ENCODE assay signal across 1 cellular context in the genomic region with DNA sequence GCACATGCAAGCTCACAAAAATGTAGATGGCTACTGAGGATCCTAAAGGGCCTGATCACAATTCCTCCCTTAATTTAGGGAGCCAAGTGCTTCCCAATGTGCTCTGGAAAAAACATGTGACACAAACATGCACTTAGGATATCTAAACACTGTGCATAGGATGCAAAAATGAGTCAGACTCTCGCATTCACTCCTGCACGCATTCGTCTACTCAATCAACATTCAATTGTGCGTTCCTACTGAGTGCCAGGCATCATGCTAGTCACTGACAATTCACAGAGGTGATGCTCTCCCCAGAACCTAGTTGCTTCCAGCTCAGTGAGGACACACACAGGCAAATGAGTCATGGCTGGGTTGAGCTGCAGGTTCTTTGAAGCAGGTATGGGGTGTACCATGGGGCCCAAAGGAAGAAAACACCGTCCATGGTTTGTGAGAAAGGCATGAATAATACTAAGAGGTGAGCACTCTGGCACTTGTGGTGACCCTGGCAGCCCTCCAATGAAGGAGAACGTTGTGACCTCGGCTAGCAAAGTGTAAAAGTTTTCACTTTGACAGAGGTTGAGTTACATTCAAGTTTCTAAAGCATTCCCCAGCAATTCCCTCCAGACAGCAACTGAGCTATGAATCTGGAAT.
TF ChIP-seq lines count a peak whose summit lies in the region.

No MANE protein-coding gene starts in this region.

TF ChIP-seq in HepG2, 621 proteins besides CTCF, POLR2A, EP300 and RAD21 (continued from another document):
- TF ChIP-seq, protein P1, sequence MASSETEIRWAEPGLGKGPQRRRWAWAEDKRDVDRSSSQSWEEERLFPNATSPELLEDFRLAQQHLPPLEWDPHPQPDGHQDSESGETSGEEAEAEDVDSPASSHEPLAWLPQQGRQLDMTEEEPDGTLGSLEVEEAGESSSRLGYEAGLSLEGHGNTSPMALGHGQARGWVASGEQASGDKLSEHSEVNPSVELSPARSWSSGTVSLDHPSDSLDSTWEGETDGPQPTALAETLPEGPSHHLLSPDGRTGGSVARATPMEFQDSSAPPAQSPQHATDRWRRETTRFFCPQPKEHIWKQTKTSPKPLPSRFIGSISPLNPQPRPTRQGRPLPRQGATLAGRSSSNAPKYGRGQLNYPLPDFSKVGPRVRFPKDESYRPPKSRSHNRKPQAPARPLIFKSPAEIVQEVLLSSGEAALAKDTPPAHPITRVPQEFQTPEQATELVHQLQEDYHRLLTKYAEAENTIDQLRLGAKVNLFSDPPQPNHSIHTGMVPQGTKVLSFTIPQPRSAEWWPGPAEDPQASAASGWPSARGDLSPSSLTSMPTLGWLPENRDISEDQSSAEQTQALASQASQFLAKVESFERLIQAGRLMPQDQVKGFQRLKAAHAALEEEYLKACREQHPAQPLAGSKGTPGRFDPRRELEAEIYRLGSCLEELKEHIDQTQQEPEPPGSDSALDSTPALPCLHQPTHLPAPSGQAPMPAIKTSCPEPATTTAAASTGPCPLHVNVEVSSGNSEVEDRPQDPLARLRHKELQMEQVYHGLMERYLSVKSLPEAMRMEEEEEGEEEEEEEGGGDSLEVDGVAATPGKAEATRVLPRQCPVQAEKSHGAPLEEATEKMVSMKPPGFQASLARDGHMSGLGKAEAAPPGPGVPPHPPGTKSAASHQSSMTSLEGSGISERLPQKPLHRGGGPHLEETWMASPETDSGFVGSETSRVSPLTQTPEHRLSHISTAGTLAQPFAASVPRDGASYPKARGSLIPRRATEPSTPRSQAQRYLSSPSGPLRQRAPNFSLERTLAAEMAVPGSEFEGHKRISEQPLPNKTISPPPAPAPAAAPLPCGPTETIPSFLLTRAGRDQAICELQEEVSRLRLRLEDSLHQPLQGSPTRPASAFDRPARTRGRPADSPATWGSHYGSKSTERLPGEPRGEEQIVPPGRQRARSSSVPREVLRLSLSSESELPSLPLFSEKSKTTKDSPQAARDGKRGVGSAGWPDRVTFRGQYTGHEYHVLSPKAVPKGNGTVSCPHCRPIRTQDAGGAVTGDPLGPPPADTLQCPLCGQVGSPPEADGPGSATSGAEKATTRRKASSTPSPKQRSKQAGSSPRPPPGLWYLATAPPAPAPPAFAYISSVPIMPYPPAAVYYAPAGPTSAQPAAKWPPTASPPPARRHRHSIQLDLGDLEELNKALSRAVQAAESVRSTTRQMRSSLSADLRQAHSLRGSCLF (CRISPR knock-in tag; IDR thresholded peaks at IDR 0.05; ENCODE audit: borderline replicate concordance), result 0 out of 2 replicates have a peak, but pooled peaks have one; percentile 21
- TF ChIP-seq, protein P2, sequence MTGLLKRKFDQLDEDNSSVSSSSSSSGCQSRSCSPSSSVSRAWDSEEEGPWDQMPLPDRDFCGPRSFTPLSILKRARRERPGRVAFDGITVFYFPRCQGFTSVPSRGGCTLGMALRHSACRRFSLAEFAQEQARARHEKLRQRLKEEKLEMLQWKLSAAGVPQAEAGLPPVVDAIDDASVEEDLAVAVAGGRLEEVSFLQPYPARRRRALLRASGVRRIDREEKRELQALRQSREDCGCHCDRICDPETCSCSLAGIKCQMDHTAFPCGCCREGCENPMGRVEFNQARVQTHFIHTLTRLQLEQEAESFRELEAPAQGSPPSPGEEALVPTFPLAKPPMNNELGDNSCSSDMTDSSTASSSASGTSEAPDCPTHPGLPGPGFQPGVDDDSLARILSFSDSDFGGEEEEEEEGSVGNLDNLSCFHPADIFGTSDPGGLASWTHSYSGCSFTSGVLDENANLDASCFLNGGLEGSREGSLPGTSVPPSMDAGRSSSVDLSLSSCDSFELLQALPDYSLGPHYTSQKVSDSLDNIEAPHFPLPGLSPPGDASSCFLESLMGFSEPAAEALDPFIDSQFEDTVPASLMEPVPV (CRISPR knock-in tag; IDR thresholded peaks at IDR 0.05), result no peak
- TF ChIP-seq, protein P3, sequence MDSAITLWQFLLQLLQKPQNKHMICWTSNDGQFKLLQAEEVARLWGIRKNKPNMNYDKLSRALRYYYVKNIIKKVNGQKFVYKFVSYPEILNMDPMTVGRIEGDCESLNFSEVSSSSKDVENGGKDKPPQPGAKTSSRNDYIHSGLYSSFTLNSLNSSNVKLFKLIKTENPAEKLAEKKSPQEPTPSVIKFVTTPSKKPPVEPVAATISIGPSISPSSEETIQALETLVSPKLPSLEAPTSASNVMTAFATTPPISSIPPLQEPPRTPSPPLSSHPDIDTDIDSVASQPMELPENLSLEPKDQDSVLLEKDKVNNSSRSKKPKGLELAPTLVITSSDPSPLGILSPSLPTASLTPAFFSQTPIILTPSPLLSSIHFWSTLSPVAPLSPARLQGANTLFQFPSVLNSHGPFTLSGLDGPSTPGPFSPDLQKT (CRISPR knock-in tag; IDR thresholded peaks at IDR 0.05; ENCODE audit: borderline replicate concordance), result no peak
- peak; percentile 79 for TF ChIP-seq FOSL2 (CRISPR knock-in tag; IDR thresholded peaks at IDR 0.05)
- no peak for TF ChIP-seq NR2C2 (CRISPR knock-in tag; IDR thresholded peaks at IDR 0.05; ENCODE audit: borderline replicate concordance)
- TF ChIP-seq MBD4 (IDR thresholded peaks at IDR 0.05; ENCODE audit: borderline replicate concordance, low read length), result no peak
